In genomic region chr12:21910642-21911041, GRCh38 we compare ENCODE assay signal across 17 cellular contexts. TPM values are rescaled to one million over a fixed set of nuclear protein-coding genes. Genes with fewer than 3 reads are reported as not detected.
DNase-seq lines count a peak whose midpoint lies in the region; ATAC-seq, FAIRE-seq and TF ChIP-seq lines count a peak whose summit lies in the region.
"Had no signal": no experiment of that assay in that cellular context is flagged by ENCODE, and none has a peak within 500 bp of the region (broad histone marks: within the 10 kb centered on the region; RNA-seq: fewer than 3 reads in every experiment).

No MANE protein-coding gene starts in this region.

- H2BK15ac ChIP-seq in neuronal stem cell (ENCODE audit: low read length) = no peak overlapping the region

- no peak overlapping the region for H3K23ac ChIP-seq in neuronal stem cell (ENCODE audit: low read depth, low read length, poor library complexity)

- TF ChIP-seq CTCF in choroid plexus epithelial cell (conservative IDR thresholded peaks at IDR 0.05; ENCODE audit: low read depth, low read length) (no peak), pancreas (IDR thresholded peaks at IDR 0.05) (no peak)

- H2AK5ac ChIP-seq in neuronal stem cell (ENCODE audit: low read depth, low read length) = no peak overlapping the region

- no peaks in the 10 kb centered on the region for H3K27me3 ChIP-seq in NT2/D1 (ENCODE audit: insufficient read depth, insufficient read length)
- no peaks in the 10 kb centered on the region for H3K27me3 ChIP-seq in neuronal stem cell (ENCODE audit: control insufficient read depth in 3 of 3, insufficient read depth in 3 of 3, low read depth in 1 of 3, low read length in 3 of 3)
- H3K27me3 ChIP-seq in pancreas = no peaks in the 10 kb centered on the region
- H3K27me3 ChIP-seq: BE2C, SJCRH30 had no signal

- H2AFZ ChIP-seq in neuronal stem cell (ENCODE audit: low read length) = no peak overlapping the region

- H4K8ac ChIP-seq in neuronal stem cell (ENCODE audit: low read depth, low read length) = no peak overlapping the region

- no CpG with 5 or more reads among the region's 6 CpGs for WGBS in neuronal stem cell (ENCODE audit: extremely low coverage in 2 of 2, insufficient read length in 2 of 2, insufficient replicate concordance in 1 of 2), 2 donors
- WGBS in pancreas, 2 donors = 78 to 82% methylated on average over 6 of the region's 6 CpGs

- no peak for ATAC-seq in pancreas
- ATAC-seq: A549, Panc1 had no signal

- H3K9ac ChIP-seq in NT2/D1 (ENCODE audit: insufficient read length, low read depth) (no peak overlapping the region), neuronal stem cell (ENCODE audit: low read depth, low read length, poor library complexity) (no peak overlapping the region)

- H3K4me1 ChIP-seq in NT2/D1 (ENCODE audit: insufficient read depth, insufficient read length) (no peaks in the 10 kb centered on the region), neuronal stem cell (ENCODE audit: control insufficient read depth in 2 of 2, insufficient read depth in 1 of 2, low read depth in 1 of 2, low read length in 2 of 2) (peaks cover 0 to 30% of the 10 kb centered on the region in 2 donors), pancreas (no peaks in the 10 kb centered on the region)
- H3K4me1 ChIP-seq: A549, BE2C, SJCRH30 had no signal

- no peak overlapping the region for H2BK120ac ChIP-seq in neuronal stem cell (ENCODE audit: low read depth, low read length)

- no peaks in the 10 kb centered on the region for H3K36me3 ChIP-seq in NT2/D1 (ENCODE audit: insufficient read depth, insufficient read length, low read length)
- peaks cover 0 to 25% of the 10 kb centered on the region in 2 donors for H3K36me3 ChIP-seq in neuronal stem cell (replicated peaks in 1 of 2; ENCODE audit: control insufficient read depth in 2 of 2, insufficient read depth in 2 of 2, low read length in 2 of 2)
- no peaks in the 10 kb centered on the region for H3K36me3 ChIP-seq in pancreas
- H3K36me3 ChIP-seq: BE2C, SJCRH30 had no signal

- H3K27ac ChIP-seq in neuronal stem cell (replicated peaks; ENCODE audit: low read length) (no peak overlapping the region), pancreas (no peak overlapping the region)
- H3K27ac ChIP-seq: A549, SJCRH30 had no signal

- no peak overlapping the region for H3K4me3 ChIP-seq in NT2/D1 (ENCODE audit: insufficient read length, low read depth)
- no peak overlapping the region for H3K4me3 ChIP-seq in choroid plexus epithelial cell (ENCODE audit: low read depth, low read length)
- no peak overlapping the region for H3K4me3 ChIP-seq in neuronal stem cell (ENCODE audit: low read length in 2 of 2)
- H3K4me3 ChIP-seq in pancreas = no peak overlapping the region
- H3K4me3 ChIP-seq: A549, SJCRH30 had no signal

- H3K79me1 ChIP-seq in neuronal stem cell (ENCODE audit: low read depth, low read length) = no peaks in the 10 kb centered on the region

- intact Hi-C loops in pancreas (cut with DNase I) = no loop called here

- H3K4ac ChIP-seq in neuronal stem cell (ENCODE audit: low read length) = no peak overlapping the region

- H3K18ac ChIP-seq in neuronal stem cell (ENCODE audit: low read length) = no peak overlapping the region

- DNase-seq in NT2/D1 (ENCODE audit: low read depth, low spot score) (peak; percentile 38), choroid plexus epithelial cell (ENCODE audit: low read depth) (peak; percentile 42), neuronal stem cell (ENCODE audit: low spot score) (peak; percentile 45), pancreas (no peak), NCI-H774 (lab: John Stamatoyannopoulos, UW) (no peak)
- no peak for DNase-seq in stimulated activated CD4-positive, alpha-beta T cell treated with anti-CD3 and anti-CD28 coated beads, Interleukin-15, amount 100 ng/mL, for 24 hours
- DNase-seq: BE2C, EL, GF-D8, GOT3, Karpas-422, NCI-H1694 treated with DMSO at 0.1 percent for 48 hours, NCI-H510A, SJCRH30 had no signal

- H3K9me3 ChIP-seq in NT2/D1 (ENCODE audit: insufficient read depth, low read length) = no peaks in the 10 kb centered on the region
- H3K9me3 ChIP-seq in neuronal stem cell (replicated peaks in 1 of 2; ENCODE audit: control insufficient read depth in 2 of 2, insufficient read depth in 1 of 2, low read depth in 1 of 2, low read length in 2 of 2) = peaks cover 0 to 6% of the 10 kb centered on the region in 2 donors
- H3K9me3 ChIP-seq in pancreas = no peaks in the 10 kb centered on the region
- H3K9me3 ChIP-seq: A549, BE2C, SJCRH30 had no signal

- FAIRE-seq in islet of Langerhans (lab: Jason Lieb, UNC) = peak; percentile 64
- no peak for FAIRE-seq in pancreas (lab: Jason Lieb, UNC)
- FAIRE-seq: A549 had no signal

- no peak overlapping the region for H2BK12ac ChIP-seq in neuronal stem cell (ENCODE audit: low read length)

- H4K91ac ChIP-seq in neuronal stem cell (ENCODE audit: low read depth, low read length, poor library complexity) = no peak overlapping the region

- H3K4me2 ChIP-seq in neuronal stem cell (ENCODE audit: insufficient read depth, low read length, poor library complexity, severe bottlenecking) = no peak overlapping the region
- H3K4me2 ChIP-seq: A549 had no signal

- no peak overlapping the region for H3K14ac ChIP-seq in neuronal stem cell (ENCODE audit: low read length)

- no peak overlapping the region for H2BK5ac ChIP-seq in neuronal stem cell (ENCODE audit: low read length)

RNA-seq across cellular contexts. Expression of gene ABCC9, which starts 30.6 kb away (rescaled TPM):
- 0.04 TPM for polyA plus RNA-seq in neuronal stem cell (2013, experiment 1 of 2)
- 0.04 TPM for polyA plus RNA-seq in neuronal stem cell (2013, experiment 2 of 2)
- 10 to 100 TPM in 2 of 6 donors, 1 to 10 TPM in 4; 3.3 to 19.3 (median 7.5) TPM for total RNA-seq in pancreas
- polyA plus RNA-seq in pancreas = 1 to 10 TPM; 1.4 to 5.4 TPM

Comparison
In these comparisons a context has a peak if more than half of its experiments do, and no peak if none do; other contexts are left out.
1. DNase-seq: peak in NT2/D1 (single experiment), choroid plexus epithelial cell (single experiment) and neuronal stem cell (single experiment); none in pancreas (0 of 6), NCI-H774 (single experiment) and stimulated activated CD4-positive, alpha-beta T cell treated with anti-CD3 and anti-CD28 coated beads, Interleukin-15, amount 100 ng/mL, for 24 hours (single experiment).